In genomic region chr2:104703669-104704068, GRCh38 we compare ENCODE assay signal across 15 cellular contexts.
DNase-seq lines count a peak whose midpoint lies in the region; ATAC-seq and TF ChIP-seq lines count a peak whose summit lies in the region.
"Had no signal": no experiment of that assay in that cellular context is flagged by ENCODE, and none has a peak within 500 bp of the region (broad histone marks: within the 10 kb centered on the region; RNA-seq: fewer than 3 reads in every experiment).

No MANE protein-coding gene starts in this region.

- H3K36me3 Mint-ChIP-seq in HFFc6 (ENCODE audit: low read depth): no peaks in the 10 kb centered on the region
- H3K36me3 Mint-ChIP-seq in endodermal cell (ENCODE audit: low read depth): no peaks in the 10 kb centered on the region
- H3K36me3 Mint-ChIP-seq in neural crest cell (ENCODE audit: low read depth): no peaks in the 10 kb centered on the region

- H3K4me1 Mint-ChIP-seq in HFFc6 (ENCODE audit: low read depth): no peaks in the 10 kb centered on the region
- H3K4me1 Mint-ChIP-seq in endodermal cell: peaks cover 5% of the 10 kb centered on the region
- peaks cover 61% of the 10 kb centered on the region for H3K4me1 Mint-ChIP-seq in neural crest cell

- H3K27ac ChIP-seq in endodermal cell (ENCODE audit: low read depth, low read length) (peak overlapping the region; percentile 78), colonic mucosa (no peak overlapping the region)
- H3K27ac ChIP-seq: ascending aorta, KMS-11, left lung had no signal

- no peaks in the 10 kb centered on the region for H3K9me3 ChIP-seq in endodermal cell (ENCODE audit: control insufficient read depth, low read length)
- H3K9me3 ChIP-seq in colonic mucosa: no peaks in the 10 kb centered on the region
- H3K9me3 ChIP-seq: ascending aorta, left lung had no signal

- H3K4me1 ChIP-seq in endodermal cell (ENCODE audit: control insufficient read depth, insufficient read depth, low read length) (no peaks in the 10 kb centered on the region), colonic mucosa (no peaks in the 10 kb centered on the region)
- H3K4me1 ChIP-seq: ascending aorta, left lung had no signal

- H3K9me3 Mint-ChIP-seq in HFFc6: peaks cover 15% of the 10 kb centered on the region
- H3K9me3 Mint-ChIP-seq in endodermal cell: no peaks in the 10 kb centered on the region
- no peaks in the 10 kb centered on the region for H3K9me3 Mint-ChIP-seq in neural crest cell

- H3K9ac ChIP-seq in endodermal cell (ENCODE audit: extremely low read depth, low read length, poor library complexity, severe bottlenecking) (no peak overlapping the region), colonic mucosa (ENCODE audit: low read depth in 2 of 2, low read length in 2 of 2) (no peak overlapping the region)
- H3K9ac ChIP-seq: KMS-11 had no signal

- H3K27me3 Mint-ChIP-seq in HFFc6 (ENCODE audit: insufficient read depth): no peaks in the 10 kb centered on the region; the same call in 1 of the 2 replicates
- no peaks in the 10 kb centered on the region for H3K27me3 Mint-ChIP-seq in endodermal cell (ENCODE audit: insufficient read depth)
- no peaks in the 10 kb centered on the region for H3K27me3 Mint-ChIP-seq in neural crest cell (ENCODE audit: low read depth)

- no peak for DNase-seq in HFFc6
- peak; percentile 17 for DNase-seq in NCI-H526 treated with DMSO at 0.1 percent for 48 hours (lab: John Stamatoyannopoulos, UW)
- no peak for DNase-seq in endodermal cell
- DNase-seq in neural crest cell (ENCODE audit: low read depth, low spot score): no peak
- DNase-seq in COR-L47 (lab: John Stamatoyannopoulos, UW): no peak
- DNase-seq in Right ventricle myocardium inferior (ENCODE audit: missing footprints): no peak
- no peak for DNase-seq in colonic mucosa
- DNase-seq: activated CD4-positive, alpha-beta T cell treated with anti-CD3 and anti-CD28 coated beads for 1 hour; activated naive CD4-positive, alpha-beta T cell treated with Interleukin-2 at 50 U/mL for 16 hours; effector CD4-positive, alpha-beta T cell; left lung; Right ventricle myocardium superior had no signal

- H3K27ac Mint-ChIP-seq in HFFc6: no peak overlapping the region
- peak overlapping the region; percentile 33 for H3K27ac Mint-ChIP-seq in endodermal cell
- H3K27ac Mint-ChIP-seq in neural crest cell (ENCODE audit: unreplicated experiment): peak overlapping the region; percentile 52

- intact Hi-C loops in Right ventricle myocardium inferior (cut with DNase I): no loop called here
- intact Hi-C loops in colonic mucosa (cut with DNase I): no loop called here

- H3K4me3 ChIP-seq in endodermal cell (ENCODE audit: low read length): no peak overlapping the region
- H3K4me3 ChIP-seq in colonic mucosa: no peak overlapping the region
- H3K4me3 ChIP-seq: ascending aorta, left lung had no signal

- WGBS in endodermal cell (ENCODE audit: insufficient coverage in 1 of 2, insufficient read length in 1 of 2), 2 experiments: 87 to 94% methylated on average over 8 of the region's 8 CpGs

- ATAC-seq in Right ventricle myocardium inferior (no peak), GM18870 (IDR thresholded peaks at IDR 0.05; ENCODE audit: unreplicated experiment) (no peak)
- ATAC-seq: left lung had no signal

- H3K27me3 ChIP-seq in endodermal cell (ENCODE audit: control insufficient read depth, insufficient read depth, low read length, poor library complexity, severe bottlenecking) (no peaks in the 10 kb centered on the region), colonic mucosa (no peaks in the 10 kb centered on the region)
- H3K27me3 ChIP-seq: ascending aorta, left lung had no signal

- TF ChIP-seq CTCF in HFFc6 (IDR thresholded peaks at IDR 0.05) (no peak), endodermal cell (conservative IDR thresholded peaks at IDR 0.05) (no peak), neural crest cell (conservative IDR thresholded peaks at IDR 0.05) (no peak), colonic mucosa (IDR thresholded peaks at IDR 0.05) (no peak)

- H3K36me3 ChIP-seq in endodermal cell (ENCODE audit: control insufficient read depth, insufficient read depth, low read length) (no peaks in the 10 kb centered on the region), colonic mucosa (no peaks in the 10 kb centered on the region)
- H3K36me3 ChIP-seq: ascending aorta, left lung had no signal

- H3K4me3 Mint-ChIP-seq in HFFc6 (peak overlapping the region; percentile 28; the same call in 1 of the 2 replicates), endodermal cell (no peak overlapping the region), neural crest cell (no peak overlapping the region)
